ENCODE assay signal across 20 cellular contexts in the genomic region with DNA sequence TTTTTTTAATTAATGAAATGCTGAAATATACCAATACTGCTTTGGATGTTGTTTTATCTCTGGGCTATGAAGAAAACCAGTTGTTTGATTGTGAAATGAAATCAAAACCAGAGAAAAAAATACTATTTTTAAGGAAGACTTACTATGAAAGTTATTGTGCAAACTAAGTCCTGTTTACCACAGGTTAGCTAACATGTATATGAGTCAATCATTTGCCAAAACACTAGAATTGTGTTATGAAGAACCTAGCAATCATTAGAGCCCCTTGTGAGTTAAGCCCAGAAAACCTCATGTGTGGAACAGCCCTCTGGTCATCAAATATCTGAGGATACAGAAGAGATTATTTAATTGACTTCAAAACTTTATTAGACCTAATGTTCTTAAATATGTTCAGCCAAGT.
DNase-seq lines count a peak whose midpoint lies in the region; ATAC-seq and TF ChIP-seq lines count a peak whose summit lies in the region.
"Had no signal": no experiment of that assay in that cellular context is flagged by ENCODE, and none has a peak within 500 bp of the region (broad histone marks: within the 10 kb centered on the region; RNA-seq: fewer than 3 reads in every experiment).

No MANE protein-coding gene starts in this region.

- no peaks in the 10 kb centered on the region for H3K36me3 Mint-ChIP-seq in brain

- peaks cover 17% of the 10 kb centered on the region for H3K27me3 Mint-ChIP-seq in brain

- H3K27ac ChIP-seq in HUES48 (ENCODE audit: low read depth, low read length) (peak overlapping the region; percentile 50), iPS-20b (ENCODE audit: low read length) (no peak overlapping the region), smooth muscle cell (ENCODE audit: low read depth) (no peak overlapping the region)
- H3K27ac ChIP-seq: Peyer's patch had no signal

- H3F3A ChIP-seq in smooth muscle cell (ENCODE audit: low read depth) = no peaks in the 10 kb centered on the region

- H3K9me3 ChIP-seq in HUES48 (ENCODE audit: control insufficient read depth, insufficient read depth, low read length) = no peaks in the 10 kb centered on the region
- H3K9me3 ChIP-seq in iPS-20b (ENCODE audit: insufficient read depth, low read depth, low read length) = no peaks in the 10 kb centered on the region
- no peaks in the 10 kb centered on the region for H3K9me3 ChIP-seq in smooth muscle cell (replicated peaks; ENCODE audit: low read depth)
- H3K9me3 ChIP-seq: Caco-2, Peyer's patch had no signal

- no peaks in the 10 kb centered on the region for H3K36me3 ChIP-seq in HUES48 (ENCODE audit: control insufficient read depth, insufficient read depth, low read length)
- H3K36me3 ChIP-seq in iPS-20b (ENCODE audit: insufficient read depth, low read depth, low read length) = no peaks in the 10 kb centered on the region
- H3K36me3 ChIP-seq in smooth muscle cell (ENCODE audit: low read depth) = no peaks in the 10 kb centered on the region
- H3K36me3 ChIP-seq: Peyer's patch had no signal

- H3K4me3 ChIP-seq in HUES48 (ENCODE audit: low read depth, low read length) (no peak overlapping the region), iPS-20b (ENCODE audit: low read length) (no peak overlapping the region), smooth muscle cell (no peak overlapping the region)
- H3K4me3 ChIP-seq: Peyer's patch had no signal

- no peak for ATAC-seq in activated CD4-positive, CD25-positive, alpha-beta regulatory T cell treated with anti-CD3 and anti-CD28 coated beads, Interleukin-2, amount 50 U/mL, for 24 hours

- H3K4me2 ChIP-seq in smooth muscle cell = no peak overlapping the region

- no peaks in the 10 kb centered on the region for H3K27me3 ChIP-seq in HUES48 (ENCODE audit: control insufficient read depth, insufficient read depth, low read length)
- H3K27me3 ChIP-seq in iPS-20b (ENCODE audit: insufficient read depth, low read length) = no peaks in the 10 kb centered on the region
- no peaks in the 10 kb centered on the region for H3K27me3 ChIP-seq in smooth muscle cell (ENCODE audit: low read depth)
- H3K27me3 ChIP-seq: Peyer's patch had no signal

- peak overlapping the region; percentile 24 to 81 (median 80) for H3K4me3 Mint-ChIP-seq in brain
- H3K4me3 Mint-ChIP-seq: CD4-positive, alpha-beta T cell; HFFc6 had no signal

- H3K4me1 Mint-ChIP-seq in brain = peaks cover 46% of the 10 kb centered on the region

- no peak for TF ChIP-seq CTCF in brain (conservative IDR thresholded peaks at IDR 0.05)
- TF ChIP-seq CTCF in smooth muscle cell (IDR thresholded peaks at IDR 0.05; ENCODE audit: borderline replicate concordance, insufficient read depth, poor library complexity, severe bottlenecking) = no peak

- H3K9me3 Mint-ChIP-seq in brain = no peaks in the 10 kb centered on the region
- H3K9me3 Mint-ChIP-seq: CD4-positive, alpha-beta T cell; H9; HFFc6 had no signal

- peaks cover 85% of the 10 kb centered on the region for H3K4me1 ChIP-seq in HUES48 (ENCODE audit: control insufficient read depth, insufficient read depth, low read length)
- H3K4me1 ChIP-seq in iPS-20b (ENCODE audit: insufficient read depth, low read length) = peaks cover 57% of the 10 kb centered on the region
- H3K4me1 ChIP-seq in smooth muscle cell (ENCODE audit: low read depth) = peaks cover 32% of the 10 kb centered on the region
- H3K4me1 ChIP-seq: Caco-2, Peyer's patch had no signal

- H4K20me1 ChIP-seq in smooth muscle cell (ENCODE audit: low read depth) = no peaks in the 10 kb centered on the region

- H3K9ac ChIP-seq in HUES48 (ENCODE audit: low read depth, low read length) (no peak overlapping the region), iPS-20b (ENCODE audit: low read depth, low read length) (peak overlapping the region; percentile 8; the same call in 1 of the 2 replicates), smooth muscle cell (ENCODE audit: low read depth) (no peak overlapping the region)

- DNase-seq in renal cortical epithelial cell (ENCODE audit: low read depth) = peak; percentile 88
- no peak for DNase-seq in smooth muscle cell (lab: John Stamatoyannopoulos, UW; ENCODE audit: unreplicated experiment)
- DNase-seq in stimulated activated CD4-positive, alpha-beta T cell treated with anti-CD3 and anti-CD28 coated beads, Interleukin-4, amount 100 ng/mL, for 4 hours = no peak
- DNase-seq: Caco-2; CD4-positive, alpha-beta T cell; H9; HFFc6; KG1; NCI-H1105; NCI-H146; NCI-H2029; NCI-H226; NCI-H510A treated with DMSO at 0.1 percent for 48 hours; NCI-H748 treated with DMSO at 0.1 percent for 48 hours; NK-92 treated with Interleukin-12 subunit alpha and Interleukin-12 subunit beta, amount 100 ng/mL, for 24 hours; Peyer's patch had no signal

- no peaks in the 10 kb centered on the region for H3K79me2 ChIP-seq in smooth muscle cell (ENCODE audit: low read depth)

- H2AFZ ChIP-seq in smooth muscle cell (ENCODE audit: low read depth) = no peak overlapping the region

- H3K27ac Mint-ChIP-seq in brain = peak overlapping the region in 3 of 5 experiments; percentile 24 to 92 (median 67)
- H3K27ac Mint-ChIP-seq: CD4-positive, alpha-beta T cell; HFFc6 had no signal
